Comparison of ENCODE assay signal across 13 cellular contexts in genomic region chr10:73480158-73480557, GRCh38. TPM values are rescaled to one million over a fixed set of nuclear protein-coding genes. Genes with fewer than 3 reads are reported as not detected.
DNase-seq lines count a peak whose midpoint lies in the region; ATAC-seq and TF ChIP-seq lines count a peak whose summit lies in the region.
"Had no signal": no experiment of that assay in that cellular context is flagged by ENCODE, and none has a peak within 500 bp of the region (broad histone marks: within the 10 kb centered on the region; RNA-seq: fewer than 3 reads in every experiment).

No MANE protein-coding gene starts in this region.

- H3K4me3 ChIP-seq in HEK293 (ENCODE audit: low read depth, low read length) (no peak overlapping the region), tibial artery (no peak overlapping the region)
- no peak overlapping the region for H3K4me3 ChIP-seq in CD8-positive, alpha-beta T cell (ENCODE audit: low read depth, low read length)
- H3K4me3 ChIP-seq: left ventricle myocardium inferior had no signal

- no peaks in the 10 kb centered on the region for H3K27me3 Mint-ChIP-seq in activated CD4-positive, alpha-beta memory T cell treated with anti-CD3 and anti-CD28 coated beads for 36 hours
- no peaks in the 10 kb centered on the region for H3K27me3 Mint-ChIP-seq in H9 (ENCODE audit: low read depth)
- no peaks in the 10 kb centered on the region for H3K27me3 Mint-ChIP-seq in CD8-positive, alpha-beta T cell (ENCODE audit: low read depth)

- no peak overlapping the region for H3K4me2 ChIP-seq in H9 (ENCODE audit: insufficient read depth, insufficient read length, low read length)

- no peak overlapping the region for H2BK12ac ChIP-seq in H9 (ENCODE audit: insufficient read length, low read depth, low read length)

- H2AK5ac ChIP-seq in H9 (ENCODE audit: insufficient read length, low read length) = no peak overlapping the region

- no peak overlapping the region for H3K18ac ChIP-seq in H9 (ENCODE audit: insufficient read length, low read depth, low read length)

- no peak overlapping the region for H4K91ac ChIP-seq in H9 (ENCODE audit: insufficient read length, low read depth, low read length)

- POLR2A ChIA-PET in HEK293 (lab: Yijun Ruan, JAX) = interaction anchor here (0.9 to 1.6 kb wide), 2 partner anchors 15 to 16 kb away, joined by 5 read pairs; partner anchors contain the start of gene PPP3CB
- POLR2A ChIA-PET in activated CD4-positive, alpha-beta memory T cell treated with anti-CD3 and anti-CD28 coated beads for 36 hours (lab: Charles Lee) = interaction anchor here (0.7 to 1.3 kb wide), 2 partner anchors 15 to 16 kb away, joined by 3 read pairs; partner anchors contain the start of gene PPP3CB
- POLR2A ChIA-PET in CD8-positive, alpha-beta T cell (lab: Charles Lee) = interaction anchor here (1.6 kb wide), 1 partner anchor 15 kb away, joined by 7 read pairs; the partner anchor contains the start of gene PPP3CB

- H3K36me3 Mint-ChIP-seq in activated CD4-positive, alpha-beta memory T cell treated with anti-CD3 and anti-CD28 coated beads for 36 hours = peaks cover 22% of the 10 kb centered on the region
- H3K36me3 Mint-ChIP-seq in H9 (ENCODE audit: insufficient read depth in 1 of 3, low read depth in 3 of 3) = peaks cover 7 to 36% (median 24%) of the 10 kb centered on the region in 3 experiments; a peak in 6 of 7 replicates
- H3K36me3 Mint-ChIP-seq in CD8-positive, alpha-beta T cell = peaks cover 42% of the 10 kb centered on the region

- H3K9me3 ChIP-seq in HEK293 (ENCODE audit: control insufficient read depth, insufficient read depth, low read depth, low read length) (no peaks in the 10 kb centered on the region), tibial artery (no peaks in the 10 kb centered on the region), H9 (ENCODE audit: control insufficient read depth, low read depth, low read length) (no peaks in the 10 kb centered on the region)
- H3K9me3 ChIP-seq in CD8-positive, alpha-beta T cell (ENCODE audit: low read length) = no peaks in the 10 kb centered on the region
- H3K9me3 ChIP-seq: Caco-2, left ventricle myocardium inferior had no signal

- H3K4me3 Mint-ChIP-seq in activated CD4-positive, alpha-beta memory T cell treated with anti-CD3 and anti-CD28 coated beads for 36 hours = peak overlapping the region; percentile 20
- no peak overlapping the region for H3K4me3 Mint-ChIP-seq in H9
- H3K4me3 Mint-ChIP-seq in CD8-positive, alpha-beta T cell = no peak overlapping the region

- no peak overlapping the region for H2BK20ac ChIP-seq in H9 (ENCODE audit: low read depth, low read length, poor library complexity, severe bottlenecking)

- H3K9me3 Mint-ChIP-seq in activated CD4-positive, alpha-beta memory T cell treated with anti-CD3 and anti-CD28 coated beads for 36 hours = no peaks in the 10 kb centered on the region
- H3K9me3 Mint-ChIP-seq in H9 = no peaks in the 10 kb centered on the region
- no peaks in the 10 kb centered on the region for H3K9me3 Mint-ChIP-seq in CD8-positive, alpha-beta T cell

- H3K23me2 ChIP-seq in H9 (ENCODE audit: insufficient read length, low read depth, low read length, poor library complexity, severe bottlenecking) = no peaks in the 10 kb centered on the region

- CTCF ChIA-PET in HEK293 (lab: Yijun Ruan, JAX) = no interaction called here
- CTCF ChIA-PET in activated CD4-positive, alpha-beta memory T cell treated with anti-CD3 and anti-CD28 coated beads for 36 hours (lab: Charles Lee) = no interaction called here
- CTCF ChIA-PET in CD8-positive, alpha-beta T cell (lab: Charles Lee) = no interaction called here

- H3K79me1 ChIP-seq in H9 (ENCODE audit: insufficient read depth, low read depth, low read length, poor library complexity, severe bottlenecking) = peaks cover 2% of the 10 kb centered on the region

- H3K9ac ChIP-seq in H9 (ENCODE audit: extremely low read depth, insufficient read length, low read length) = no peak overlapping the region

- no peak overlapping the region for H3T11ph ChIP-seq in H9 (ENCODE audit: low read length)

- no peak for ATAC-seq in CD8-positive, alpha-beta T cell

- H3K4ac ChIP-seq in H9 (ENCODE audit: low read depth, low read length) = no peak overlapping the region

- no peaks in the 10 kb centered on the region for H3K79me2 ChIP-seq in H9 (ENCODE audit: insufficient read depth, low read length)

- H2AFZ ChIP-seq in H9 (ENCODE audit: low read length) = no peak overlapping the region

- 100% methylated on average over 2 of the region's 7 CpGs for WGBS in H9 (ENCODE audit: extremely low coverage, insufficient read length, low lambda C conversion rate)

- intact Hi-C loops in activated CD4-positive, alpha-beta memory T cell treated with anti-CD3 and anti-CD28 coated beads for 36 hours (cut with micrococcal nuclease) = loop anchor here (10.0 kb wide), 1 partner anchor 125 kb away; the partner anchor contains the start of gene CFAP70
- intact Hi-C loops in tibial artery (cut with DNase I; ENCODE audit: low total_unique reads) = no loop called here
- intact Hi-C loops in CD8-positive, alpha-beta T cell (cut with DNase I, micrococcal nuclease) = loop anchor here (2.0 to 5.0 kb wide), 3 partner anchors 15 to 1628 kb away; partner anchors contain the start of gene PSAP (in 1 of the 2)

- peaks cover 31% of the 10 kb centered on the region for H3K4me1 Mint-ChIP-seq in activated CD4-positive, alpha-beta memory T cell treated with anti-CD3 and anti-CD28 coated beads for 36 hours (ENCODE audit: low read depth)
- H3K4me1 Mint-ChIP-seq in H9 = no peaks in the 10 kb centered on the region
- H3K4me1 Mint-ChIP-seq in CD8-positive, alpha-beta T cell (ENCODE audit: low read depth) = peaks cover 22% of the 10 kb centered on the region

- no peaks in the 10 kb centered on the region for H3K27me3 ChIP-seq in tibial artery
- no peaks in the 10 kb centered on the region for H3K27me3 ChIP-seq in H9 (ENCODE audit: insufficient read depth, low read length)
- H3K27me3 ChIP-seq in CD8-positive, alpha-beta T cell (ENCODE audit: insufficient read depth, low read length) = no peaks in the 10 kb centered on the region

- DNase-seq in ELR (ENCODE audit: low read depth) (peak; percentile 88), hepatic stellate cell (ENCODE audit: low spot score) (peak; percentile 32), tibial artery (no peak), SHP77 treated with DMSO at 0.1 percent for 48 hours (lab: John Stamatoyannopoulos, UW) (no peak), H9 (no peak)
- no peak for DNase-seq in activated CD4-positive, alpha-beta memory T cell treated with anti-CD3 and anti-CD28 coated beads for 36 hours
- no peak for DNase-seq in CD8-positive, alpha-beta T cell
- DNase-seq: Caco-2, erythroblast, left ventricle myocardium inferior, NCI-H146, RPMI8226 had no signal

- H4K8ac ChIP-seq in H9 (replicated peaks; ENCODE audit: insufficient read length, low read depth, low read length) = no peak overlapping the region

- H2BK120ac ChIP-seq in H9 (ENCODE audit: low read depth, low read length, poor library complexity, severe bottlenecking) = no peak overlapping the region

- no peak overlapping the region for H3K56ac ChIP-seq in H9 (ENCODE audit: insufficient read length, low read depth, low read length)

- H3K14ac ChIP-seq in H9 (ENCODE audit: insufficient read depth, low read length) = no peak overlapping the region

- H3K27ac ChIP-seq in HEK293 (ENCODE audit: extremely low read depth, low read depth, low read length) (no peak overlapping the region), tibial artery (no peak overlapping the region), H9 (ENCODE audit: insufficient read length, low read depth, low read length) (no peak overlapping the region)
- H3K27ac ChIP-seq in CD8-positive, alpha-beta T cell (ENCODE audit: low read depth, low read length) = no peak overlapping the region
- H3K27ac ChIP-seq: left ventricle myocardium inferior had no signal

- TF ChIP-seq CTCF in HEK293 (tag by site-specific recombination; IDR thresholded peaks at IDR 0.05) (no peak), tibial artery (IDR thresholded peaks at IDR 0.05) (no peak), H9 (conservative IDR thresholded peaks at IDR 0.05) (no peak)
- no peak for TF ChIP-seq CTCF in CD8-positive, alpha-beta T cell (IDR thresholded peaks at IDR 0.05)

- no peak overlapping the region for H4K5ac ChIP-seq in H9 (ENCODE audit: insufficient read length, low read depth, low read length)

- H3K36me3 ChIP-seq in HEK293 (ENCODE audit: control insufficient read depth in 2 of 2, insufficient read depth in 1 of 2, low read length in 2 of 2) = peaks cover 45 to 46% of the 10 kb centered on the region in 2 experiments
- peaks cover 24 to 46% (median 35%) of the 10 kb centered on the region in 3 donors for H3K36me3 ChIP-seq in tibial artery
- H3K36me3 ChIP-seq in CD8-positive, alpha-beta T cell (ENCODE audit: insufficient read depth, low read length) = peaks cover 8% of the 10 kb centered on the region

- no peak overlapping the region for H2BK15ac ChIP-seq in H9 (ENCODE audit: low read depth, low read length)

- H3K27ac Mint-ChIP-seq in activated CD4-positive, alpha-beta memory T cell treated with anti-CD3 and anti-CD28 coated beads for 36 hours = no peak overlapping the region
- H3K27ac Mint-ChIP-seq in H9 = no peak overlapping the region; a peak in 1 of 7 replicates
- no peak overlapping the region for H3K27ac Mint-ChIP-seq in CD8-positive, alpha-beta T cell

- H3K4me1 ChIP-seq in HEK293 (ENCODE audit: control insufficient read depth, insufficient read depth, low read length) = no peaks in the 10 kb centered on the region
- peaks cover 0 to 3% (median under 1%) of the 10 kb centered on the region in 4 donors for H3K4me1 ChIP-seq in tibial artery
- no peaks in the 10 kb centered on the region for H3K4me1 ChIP-seq in H9 (ENCODE audit: insufficient read depth, low read length)
- no peaks in the 10 kb centered on the region for H3K4me1 ChIP-seq in CD8-positive, alpha-beta T cell (ENCODE audit: insufficient read depth, low read length)
- H3K4me1 ChIP-seq: Caco-2 had no signal

- no peaks in the 10 kb centered on the region for H4K20me1 ChIP-seq in H9 (ENCODE audit: control insufficient read depth, insufficient read depth, insufficient read length)

- H3K23ac ChIP-seq in H9 (ENCODE audit: insufficient read length, low read depth, low read length) = no peak overlapping the region

- H2BK5ac ChIP-seq in H9 (ENCODE audit: insufficient read length, low read length) = no peak overlapping the region

RNA-seq across cellular contexts. Expression of gene PPP3CB, which starts 15.7 kb away (rescaled TPM):
- total RNA-seq in activated CD4-positive, alpha-beta memory T cell treated with anti-CD3 and anti-CD28 coated beads for 36 hours = 10 to 100 TPM; 48.4 to 50.2 TPM
- 37.2 and 37.3 TPM in 2 replicates for total RNA-seq in H9 (2021)
- total RNA-seq in CD8-positive, alpha-beta T cell = 10 to 100 TPM; 15.8 to 17.0 TPM

RNA-seq across cellular contexts. Expression of gene MSS51, which starts 46.8 kb away (rescaled TPM):
- 1 to 10 TPM; 2.1 to 2.5 TPM for total RNA-seq in activated CD4-positive, alpha-beta memory T cell treated with anti-CD3 and anti-CD28 coated beads for 36 hours
- total RNA-seq in H9 (2021) = 1.4 and 1.9 TPM in 2 replicates
- total RNA-seq in CD8-positive, alpha-beta T cell = under 1 TPM; 0.49 to 0.72 TPM

Comparison
In these comparisons a context has a peak if more than half of its experiments do, and no peak if none do; other contexts are left out.
1. DNase-seq: peak in ELR (single experiment) and hepatic stellate cell (single experiment); none in activated CD4-positive, alpha-beta memory T cell treated with anti-CD3 and anti-CD28 coated beads for 36 hours (single experiment), tibial artery (0 of 2), SHP77 treated with DMSO at 0.1 percent for 48 hours (single experiment), H9 (single experiment) and CD8-positive, alpha-beta T cell (0 of 7).